9 cellular contexts compared by ENCODE assay signal in the genomic region with DNA sequence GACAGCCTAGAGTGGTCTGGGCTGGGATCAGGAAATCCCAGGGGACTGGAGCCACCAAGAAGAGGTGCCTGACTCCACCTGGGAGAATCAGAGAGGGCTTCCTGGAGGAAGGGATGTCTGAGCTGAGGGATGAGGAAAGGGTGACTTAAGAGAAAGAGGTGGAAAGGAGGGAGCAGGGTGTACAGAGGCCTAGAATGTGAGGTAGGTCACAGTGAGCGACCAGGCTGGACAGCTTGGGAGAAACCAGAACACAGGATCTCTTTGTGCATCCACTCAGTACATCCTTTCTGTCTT. TPM values are rescaled to one million over a fixed set of nuclear protein-coding genes. Genes with fewer than 3 reads are reported as not detected.
A peak's percentile ranks its signal among the peaks of the same experiment; 100 is the strongest.
DNase-seq lines count a peak whose midpoint lies in the region; ATAC-seq and TF ChIP-seq lines count a peak whose summit lies in the region.
"Had no signal": no experiment of that assay in that cellular context is flagged by ENCODE, and none has a peak within 500 bp of the region (broad histone marks: within the 10 kb centered on the region; RNA-seq: fewer than 3 reads in every experiment).

No MANE protein-coding gene starts in this region.

- peaks cover 46 to 58% (median 52%) of the 10 kb centered on the region in 10 experiments for H3K4me1 ChIP-seq in BLaER1 treated with 17β-estradiol and CSF1 and Interleukin-3, amounts not matched to agents 10 nM and 100 nM
- H3K4me1 ChIP-seq in duodenal mucosa (ENCODE audit: control insufficient read depth in 1 of 2, insufficient read depth in 2 of 2, low read length in 2 of 2) = peaks cover 16 to 28% of the 10 kb centered on the region in 2 donors

- no peak for TF ChIP-seq RAD21 in neural cell (conservative IDR thresholded peaks at IDR 0.05)

- peaks cover 58 to 76% (median 70%) of the 10 kb centered on the region in 11 experiments for H3K36me3 ChIP-seq in BLaER1 treated with 17β-estradiol and CSF1 and Interleukin-3, amounts not matched to agents 10 nM and 100 nM
- peaks cover 61% of the 10 kb centered on the region for H3K36me3 ChIP-seq in MG63
- peaks cover 8 to 36% of the 10 kb centered on the region in 2 donors for H3K36me3 ChIP-seq in duodenal mucosa (ENCODE audit: control insufficient read depth in 1 of 2, insufficient read depth in 2 of 2, low read length in 2 of 2)
- H3K36me3 ChIP-seq in neural cell (ENCODE audit: insufficient read depth, low read length) = no peaks in the 10 kb centered on the region

- no peak for DNase-seq in MG63
- no peak for DNase-seq in NCI-H774 (lab: John Stamatoyannopoulos, UW)
- no peak for DNase-seq in cerebellar cortex (ENCODE audit: low spot score)
- DNase-seq in SK-N-DZ (ENCODE audit: low spot score) = no peak
- DNase-seq: stimulated activated CD4-positive, alpha-beta T cell treated with anti-CD3 and anti-CD28 coated beads, Interleukin-2, amount 100 ng/mL, for 48 hours had no signal

- TF ChIP-seq CTCF in neural cell (IDR thresholded peaks at IDR 0.05; ENCODE audit: poor library complexity, severe bottlenecking) = no peak

- no peak overlapping the region for H2AFZ ChIP-seq in neural cell (ENCODE audit: low read depth, low read length)

- H3K4me2 ChIP-seq in BLaER1 treated with 17β-estradiol and CSF1 and Interleukin-3, amounts not matched to agents 10 nM and 100 nM = peak overlapping the region; percentile 61 to 99 (median 95)
- H3K4me2 ChIP-seq in neural cell (ENCODE audit: low read length) = peak overlapping the region; percentile 76

- no peaks in the 10 kb centered on the region for H3K27me3 ChIP-seq in BLaER1 treated with 17β-estradiol and CSF1 and Interleukin-3, amounts not matched to agents 10 nM and 100 nM
- no peaks in the 10 kb centered on the region for H3K27me3 ChIP-seq in MG63
- H3K27me3 ChIP-seq in duodenal mucosa (ENCODE audit: control insufficient read depth in 1 of 2, insufficient read depth in 2 of 2, low read length in 2 of 2) = no peaks in the 10 kb centered on the region
- H3K27me3 ChIP-seq in neural cell (ENCODE audit: insufficient read depth, low read depth, low read length) = no peaks in the 10 kb centered on the region

- H3K79me2 ChIP-seq in neural cell (replicated peaks; ENCODE audit: insufficient read depth, low read length) = peaks cover 18% of the 10 kb centered on the region

- peaks cover 0 to 70% (median 35%) of the 10 kb centered on the region in 11 experiments; a peak in 16 of 22 replicates for H4K20me1 ChIP-seq in BLaER1 treated with 17β-estradiol and CSF1 and Interleukin-3, amounts not matched to agents 10 nM and 100 nM
- H4K20me1 ChIP-seq in neural cell (ENCODE audit: insufficient read depth) = no peaks in the 10 kb centered on the region

- H3F3A ChIP-seq in neural cell (ENCODE audit: insufficient read depth, low read length, poor library complexity, severe bottlenecking) = no peaks in the 10 kb centered on the region

- ATAC-seq in GM21529 (IDR thresholded peaks at IDR 0.05; ENCODE audit: unreplicated experiment) = no peak

- H3K9ac ChIP-seq in BLaER1 treated with 17β-estradiol and CSF1 and Interleukin-3, amounts not matched to agents 10 nM and 100 nM = peak overlapping the region; percentile 72 to 92 (median 83)
- H3K9ac ChIP-seq in duodenal mucosa (ENCODE audit: low read depth in 1 of 2, low read length in 2 of 2) = peak overlapping the region; percentile 53 to 54
- H3K9ac ChIP-seq in neural cell (ENCODE audit: low read length) = peak overlapping the region; percentile 83

- H3K4me3 ChIP-seq in BLaER1 treated with 17β-estradiol and CSF1 and Interleukin-3, amounts not matched to agents 10 nM and 100 nM = peak overlapping the region; percentile 81 to 95 (median 86)
- peak overlapping the region; percentile 84 for H3K4me3 ChIP-seq in MG63
- peak overlapping the region; percentile 94 to 96 for H3K4me3 ChIP-seq in duodenal mucosa (ENCODE audit: low read depth in 1 of 2, low read length in 2 of 2)
- H3K4me3 ChIP-seq in neural cell (ENCODE audit: low read length) = peak overlapping the region; percentile 97

- no peak for TF ChIP-seq EP300 in neural cell (conservative IDR thresholded peaks at IDR 0.05; ENCODE audit: poor library complexity, severe bottlenecking)

- H3K9me2 ChIP-seq in neural cell (ENCODE audit: insufficient read depth, low read length) = no peaks in the 10 kb centered on the region

- H3K27ac ChIP-seq in BLaER1 treated with 17β-estradiol and CSF1 and Interleukin-3, amounts not matched to agents 10 nM and 100 nM = peak overlapping the region in 9 of 11 experiments; percentile 47 to 83 (median 76); a peak in 15 of 22 replicates
- H3K27ac ChIP-seq in duodenal mucosa (ENCODE audit: low read depth, low read length) = no peak overlapping the region
- peak overlapping the region; percentile 82 for H3K27ac ChIP-seq in neural cell (ENCODE audit: low read length)

- no peaks in the 10 kb centered on the region for H3K9me3 ChIP-seq in BLaER1 treated with 17β-estradiol and CSF1 and Interleukin-3, amounts not matched to agents 10 nM and 100 nM (replicated peaks in 1 of 11)
- H3K9me3 ChIP-seq in MG63 (no peaks in the 10 kb centered on the region), duodenal mucosa (ENCODE audit: control insufficient read depth in 1 of 2, low read length in 2 of 2) (no peaks in the 10 kb centered on the region), neural cell (ENCODE audit: low read length) (no peaks in the 10 kb centered on the region)

TF ChIP-seq in neural cell, 6 proteins besides CTCF, POLR2A, EP300 and RAD21:
- TF ChIP-seq EZH2 (IDR thresholded peaks at IDR 0.05; ENCODE audit: borderline replicate concordance, insufficient read depth, low read length, poor library complexity, severe bottlenecking) (no peak), TAF1 (IDR thresholded peaks at IDR 0.05; ENCODE audit: low read depth) (no peak), SMC3 (conservative IDR thresholded peaks at IDR 0.05; ENCODE audit: poor library complexity) (no peak), MXI1 (conservative IDR thresholded peaks at IDR 0.05; ENCODE audit: poor library complexity, severe bottlenecking) (no peak), POLR2AphosphoS5 (IDR thresholded peaks at IDR 0.05) (no peak)
- TF ChIP-seq, protein P1, sequence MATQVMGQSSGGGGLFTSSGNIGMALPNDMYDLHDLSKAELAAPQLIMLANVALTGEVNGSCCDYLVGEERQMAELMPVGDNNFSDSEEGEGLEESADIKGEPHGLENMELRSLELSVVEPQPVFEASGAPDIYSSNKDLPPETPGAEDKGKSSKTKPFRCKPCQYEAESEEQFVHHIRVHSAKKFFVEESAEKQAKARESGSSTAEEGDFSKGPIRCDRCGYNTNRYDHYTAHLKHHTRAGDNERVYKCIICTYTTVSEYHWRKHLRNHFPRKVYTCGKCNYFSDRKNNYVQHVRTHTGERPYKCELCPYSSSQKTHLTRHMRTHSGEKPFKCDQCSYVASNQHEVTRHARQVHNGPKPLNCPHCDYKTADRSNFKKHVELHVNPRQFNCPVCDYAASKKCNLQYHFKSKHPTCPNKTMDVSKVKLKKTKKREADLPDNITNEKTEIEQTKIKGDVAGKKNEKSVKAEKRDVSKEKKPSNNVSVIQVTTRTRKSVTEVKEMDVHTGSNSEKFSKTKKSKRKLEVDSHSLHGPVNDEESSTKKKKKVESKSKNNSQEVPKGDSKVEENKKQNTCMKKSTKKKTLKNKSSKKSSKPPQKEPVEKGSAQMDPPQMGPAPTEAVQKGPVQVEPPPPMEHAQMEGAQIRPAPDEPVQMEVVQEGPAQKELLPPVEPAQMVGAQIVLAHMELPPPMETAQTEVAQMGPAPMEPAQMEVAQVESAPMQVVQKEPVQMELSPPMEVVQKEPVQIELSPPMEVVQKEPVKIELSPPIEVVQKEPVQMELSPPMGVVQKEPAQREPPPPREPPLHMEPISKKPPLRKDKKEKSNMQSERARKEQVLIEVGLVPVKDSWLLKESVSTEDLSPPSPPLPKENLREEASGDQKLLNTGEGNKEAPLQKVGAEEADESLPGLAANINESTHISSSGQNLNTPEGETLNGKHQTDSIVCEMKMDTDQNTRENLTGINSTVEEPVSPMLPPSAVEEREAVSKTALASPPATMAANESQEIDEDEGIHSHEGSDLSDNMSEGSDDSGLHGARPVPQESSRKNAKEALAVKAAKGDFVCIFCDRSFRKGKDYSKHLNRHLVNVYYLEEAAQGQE (IDR thresholded peaks at IDR 0.05; ENCODE audit: borderline replicate concordance) = no peak
TF ChIP-seq in neural cell: peak in this region for 0.

RNA-seq across cellular contexts. Expression of gene TBCB, which starts 1.0 kb away (rescaled TPM):
- total RNA-seq in MG63 (2014; rRNA removed; shearing (Covaris generic); ENCODE audit: low replicate concordance) = 453 and 520 TPM in 2 replicates
- 640 and 643 TPM in 2 replicates for polyA plus RNA-seq in neural cell
- polyA minus RNA-seq in neural cell = 289 and 320 TPM in 2 replicates
- polyA plus RNA-seq in SK-N-DZ (2014; cell fraction: cytosol; rRNA removed) = 281 and 357 TPM in 2 replicates
- polyA plus RNA-seq in SK-N-DZ (2014; cell fraction: nucleus; rRNA removed) = 171 and 185 TPM in 2 replicates

RNA-seq across cellular contexts. Expression of gene POLR2I, which starts 1.6 kb away (rescaled TPM):
- 94.2 and 101 TPM in 2 replicates for total RNA-seq in MG63 (2014; rRNA removed; shearing (Covaris generic); ENCODE audit: low replicate concordance)
- 159 and 169 TPM in 2 replicates for polyA plus RNA-seq in neural cell
- polyA minus RNA-seq in neural cell = 50.9 and 60.9 TPM in 2 replicates
- polyA plus RNA-seq in SK-N-DZ (2014; cell fraction: cytosol; rRNA removed) = 99.7 and 132 TPM in 2 replicates
- 56.2 and 91.9 TPM in 2 replicates for polyA plus RNA-seq in SK-N-DZ (2014; cell fraction: nucleus; rRNA removed)

RNA-seq across cellular contexts. Expression of gene OVOL3, which starts 5.3 kb away (rescaled TPM):
- total RNA-seq in MG63 (2014; rRNA removed; shearing (Covaris generic); ENCODE audit: low replicate concordance) = not detected in 2 replicates
- not detected in 2 replicates for polyA plus RNA-seq in neural cell
- polyA minus RNA-seq in neural cell = not detected in 2 replicates
- 0.30 TPM in 1 of 2 replicates, not detected in the other for polyA plus RNA-seq in SK-N-DZ (2014; cell fraction: cytosol; rRNA removed)
- 0.71 TPM in 1 of 2 replicates, not detected in the other for polyA plus RNA-seq in SK-N-DZ (2014; cell fraction: nucleus; rRNA removed)

RNA-seq across cellular contexts. Expression of gene CAPNS1, which starts 23.6 kb away (rescaled TPM):
- total RNA-seq in MG63 (2014; rRNA removed; shearing (Covaris generic); ENCODE audit: low replicate concordance) = 415 and 505 TPM in 2 replicates
- 67.3 and 87.8 TPM in 2 replicates for polyA plus RNA-seq in neural cell
- polyA minus RNA-seq in neural cell = 73.7 and 81.6 TPM in 2 replicates
- 156 and 192 TPM in 2 replicates for polyA plus RNA-seq in SK-N-DZ (2014; cell fraction: cytosol; rRNA removed)
- polyA plus RNA-seq in SK-N-DZ (2014; cell fraction: nucleus; rRNA removed) = 46.4 and 72.4 TPM in 2 replicates

RNA-seq across cellular contexts. Expression of gene COX7A1, which starts 36.0 kb away (rescaled TPM):
- not detected in 2 replicates for total RNA-seq in MG63 (2014; rRNA removed; shearing (Covaris generic); ENCODE audit: low replicate concordance)
- polyA plus RNA-seq in neural cell = not detected in 2 replicates
- polyA minus RNA-seq in neural cell = not detected in 2 replicates
- not detected in 2 replicates for polyA plus RNA-seq in SK-N-DZ (2014; cell fraction: cytosol; rRNA removed)
- polyA plus RNA-seq in SK-N-DZ (2014; cell fraction: nucleus; rRNA removed) = not detected in 2 replicates
